24 cellular contexts compared by ENCODE assay signal in the genomic region with DNA sequence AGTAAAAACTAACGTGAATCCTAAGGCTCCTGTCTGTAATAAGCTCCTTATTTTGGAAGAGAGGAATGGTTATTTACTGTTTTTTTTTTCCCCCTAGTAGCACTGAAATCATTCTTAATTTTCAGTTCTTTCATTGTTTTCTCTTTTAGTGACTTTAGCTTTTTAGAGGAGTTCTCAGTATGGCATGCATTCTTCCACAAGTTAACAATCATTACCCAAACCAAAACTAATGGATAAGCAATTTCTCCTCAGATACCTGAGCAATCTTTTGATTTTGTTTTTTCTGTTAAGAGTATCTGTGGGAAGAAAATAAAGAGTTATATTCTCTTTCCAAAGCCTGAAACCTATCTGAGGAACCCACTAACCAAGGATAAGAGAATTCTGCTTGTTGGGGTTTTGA. TPM values are rescaled to one million over a fixed set of nuclear protein-coding genes. Genes with fewer than 3 reads are reported as not detected.
DNase-seq lines count a peak whose midpoint lies in the region; ATAC-seq lines count a peak whose summit lies in the region.
"Had no signal": no experiment of that assay in that cellular context is flagged by ENCODE, and none has a peak within 500 bp of the region (broad histone marks: within the 10 kb centered on the region; RNA-seq: fewer than 3 reads in every experiment).

No MANE protein-coding gene starts in this region.

- ATAC-seq in GM18861 (IDR thresholded peaks at IDR 0.05; ENCODE audit: unreplicated experiment) = peak; percentile 59
- peak; percentile 86 for ATAC-seq in GM19452 (IDR thresholded peaks at IDR 0.05; ENCODE audit: unreplicated experiment)
- ATAC-seq in HG03378 (IDR thresholded peaks at IDR 0.05; ENCODE audit: unreplicated experiment) = peak; percentile 66
- no peak for ATAC-seq in GM18498 (IDR thresholded peaks at IDR 0.05; ENCODE audit: unreplicated experiment)
- ATAC-seq: GM12878 had no signal

- no peak for DNase-seq in stimulated activated CD4-positive, alpha-beta T cell treated with anti-CD3 and anti-CD28 coated beads, Interleukin-2, amount 100 ng/mL, for 24 hours
- DNase-seq in COLO829 (ENCODE audit: low spot score) = no peak
- DNase-seq in SK-N-DZ (ENCODE audit: low spot score) = no peak
- DNase-seq: Caco-2; CD4-positive, alpha-beta T cell; GOT3; HFFc6; KBM-7; MV-4-11; NCI-H1105 treated with DMSO at 0.1 percent for 48 hours; NCI-H146; NCI-H2029; NCI-H446 treated with DMSO at 0.1 percent for 48 hours; NCI-H526; NCI-H82; NK-92 treated with Interleukin-12 subunit alpha and Interleukin-12 subunit beta, amount 100 ng/mL, for 24 hours; PC-3; SJCRH30; T-helper 2 cell had no signal

RNA-seq across cellular contexts. Expression of gene PPA2, which starts 16.7 kb away (rescaled TPM):
- polyA plus RNA-seq in SK-N-DZ (2014; cell fraction: cytosol; rRNA removed) = 96.9 and 165 TPM in 2 replicates
- polyA plus RNA-seq in SK-N-DZ (2014; cell fraction: nucleus; rRNA removed) = 78.6 and 95.5 TPM in 2 replicates
